ENCODE assay signal across 1 cellular context in genomic region chr16:8173111-8173644, GRCh38.
TF ChIP-seq lines count a peak whose summit lies in the region.

No MANE protein-coding gene starts in this region.

TF ChIP-seq in HepG2, 621 proteins besides CTCF, POLR2A, EP300 and RAD21 (continued from another document and continues in another):
- no peak for TF ChIP-seq ZNF737 (CRISPR knock-in tag; IDR thresholded peaks at IDR 0.05; ENCODE audit: borderline replicate concordance)
- TF ChIP-seq, protein P1, sequence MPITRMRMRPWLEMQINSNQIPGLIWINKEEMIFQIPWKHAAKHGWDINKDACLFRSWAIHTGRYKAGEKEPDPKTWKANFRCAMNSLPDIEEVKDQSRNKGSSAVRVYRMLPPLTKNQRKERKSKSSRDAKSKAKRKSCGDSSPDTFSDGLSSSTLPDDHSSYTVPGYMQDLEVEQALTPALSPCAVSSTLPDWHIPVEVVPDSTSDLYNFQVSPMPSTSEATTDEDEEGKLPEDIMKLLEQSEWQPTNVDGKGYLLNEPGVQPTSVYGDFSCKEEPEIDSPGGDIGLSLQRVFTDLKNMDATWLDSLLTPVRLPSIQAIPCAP (CRISPR knock-in tag; IDR thresholded peaks at IDR 0.05; ENCODE audit: low read depth): no peak
- TF ChIP-seq, protein P2, sequence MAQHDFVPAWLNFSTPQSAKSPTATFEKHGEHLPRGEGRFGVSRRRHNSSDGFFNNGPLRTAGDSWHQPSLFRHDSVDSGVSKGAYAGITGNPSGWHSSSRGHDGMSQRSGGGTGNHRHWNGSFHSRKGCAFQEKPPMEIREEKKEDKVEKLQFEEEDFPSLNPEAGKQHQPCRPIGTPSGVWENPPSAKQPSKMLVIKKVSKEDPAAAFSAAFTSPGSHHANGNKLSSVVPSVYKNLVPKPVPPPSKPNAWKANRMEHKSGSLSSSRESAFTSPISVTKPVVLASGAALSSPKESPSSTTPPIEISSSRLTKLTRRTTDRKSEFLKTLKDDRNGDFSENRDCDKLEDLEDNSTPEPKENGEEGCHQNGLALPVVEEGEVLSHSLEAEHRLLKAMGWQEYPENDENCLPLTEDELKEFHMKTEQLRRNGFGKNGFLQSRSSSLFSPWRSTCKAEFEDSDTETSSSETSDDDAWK (CRISPR knock-in tag; IDR thresholded peaks at IDR 0.05): no peak
- no peak for TF ChIP-seq ZNF839 (CRISPR knock-in tag; IDR thresholded peaks at IDR 0.05; ENCODE audit: borderline replicate concordance)
- TF ChIP-seq MYPOP (CRISPR knock-in tag; IDR thresholded peaks at IDR 0.05): no peak
- TF ChIP-seq FOSL2 (CRISPR knock-in tag; IDR thresholded peaks at IDR 0.05): peak; percentile 93
- TF ChIP-seq ZNF264 (CRISPR knock-in tag; IDR thresholded peaks at IDR 0.05): no peak
- TF ChIP-seq, protein P3, sequence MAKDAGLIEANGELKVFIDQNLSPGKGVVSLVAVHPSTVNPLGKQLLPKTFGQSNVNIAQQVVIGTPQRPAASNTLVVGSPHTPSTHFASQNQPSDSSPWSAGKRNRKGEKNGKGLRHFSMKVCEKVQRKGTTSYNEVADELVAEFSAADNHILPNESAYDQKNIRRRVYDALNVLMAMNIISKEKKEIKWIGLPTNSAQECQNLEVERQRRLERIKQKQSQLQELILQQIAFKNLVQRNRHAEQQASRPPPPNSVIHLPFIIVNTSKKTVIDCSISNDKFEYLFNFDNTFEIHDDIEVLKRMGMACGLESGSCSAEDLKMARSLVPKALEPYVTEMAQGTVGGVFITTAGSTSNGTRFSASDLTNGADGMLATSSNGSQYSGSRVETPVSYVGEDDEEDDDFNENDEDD (CRISPR knock-in tag; IDR thresholded peaks at IDR 0.05; ENCODE audit: borderline replicate concordance): peak; percentile 45; the same call in 1 of the 2 replicates
- TF ChIP-seq, protein P4, sequence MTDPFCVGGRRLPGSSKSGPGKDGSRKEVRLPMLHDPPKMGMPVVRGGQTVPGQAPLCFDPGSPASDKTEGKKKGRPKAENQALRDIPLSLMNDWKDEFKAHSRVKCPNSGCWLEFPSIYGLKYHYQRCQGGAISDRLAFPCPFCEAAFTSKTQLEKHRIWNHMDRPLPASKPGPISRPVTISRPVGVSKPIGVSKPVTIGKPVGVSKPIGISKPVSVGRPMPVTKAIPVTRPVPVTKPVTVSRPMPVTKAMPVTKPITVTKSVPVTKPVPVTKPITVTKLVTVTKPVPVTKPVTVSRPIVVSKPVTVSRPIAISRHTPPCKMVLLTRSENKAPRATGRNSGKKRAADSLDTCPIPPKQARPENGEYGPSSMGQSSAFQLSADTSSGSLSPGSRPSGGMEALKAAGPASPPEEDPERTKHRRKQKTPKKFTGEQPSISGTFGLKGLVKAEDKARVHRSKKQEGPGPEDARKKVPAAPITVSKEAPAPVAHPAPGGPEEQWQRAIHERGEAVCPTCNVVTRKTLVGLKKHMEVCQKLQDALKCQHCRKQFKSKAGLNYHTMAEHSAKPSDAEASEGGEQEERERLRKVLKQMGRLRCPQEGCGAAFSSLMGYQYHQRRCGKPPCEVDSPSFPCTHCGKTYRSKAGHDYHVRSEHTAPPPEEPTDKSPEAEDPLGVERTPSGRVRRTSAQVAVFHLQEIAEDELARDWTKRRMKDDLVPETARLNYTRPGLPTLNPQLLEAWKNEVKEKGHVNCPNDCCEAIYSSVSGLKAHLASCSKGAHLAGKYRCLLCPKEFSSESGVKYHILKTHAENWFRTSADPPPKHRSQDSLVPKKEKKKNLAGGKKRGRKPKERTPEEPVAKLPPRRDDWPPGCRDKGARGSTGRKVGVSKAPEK (CRISPR knock-in tag; IDR thresholded peaks at IDR 0.05; ENCODE audit: borderline replicate concordance): peak; percentile 63; the same call in 1 of the 2 replicates
- no peak for TF ChIP-seq ZNF33A (CRISPR knock-in tag; IDR thresholded peaks at IDR 0.05; ENCODE audit: borderline replicate concordance)
- TF ChIP-seq ZBTB10 (CRISPR knock-in tag; IDR thresholded peaks at IDR 0.05; ENCODE audit: borderline replicate concordance): no peak
- TF ChIP-seq TBX2 (CRISPR knock-in tag; IDR thresholded peaks at IDR 0.05; ENCODE audit: borderline replicate concordance): no peak
- 0 out of 2 replicates have a peak, but pooled peaks have one; percentile 44 for TF ChIP-seq KLF11 (CRISPR knock-in tag; IDR thresholded peaks at IDR 0.05)
- no peak for TF ChIP-seq ZBTB42 (CRISPR knock-in tag; IDR thresholded peaks at IDR 0.05)
- TF ChIP-seq SRSF9 (IDR thresholded peaks at IDR 0.05; ENCODE audit: borderline replicate concordance, insufficient read depth, low read depth, low read length, poor library complexity, severe bottlenecking): no peak
- TF ChIP-seq ZNF331 (CRISPR knock-in tag; IDR thresholded peaks at IDR 0.05): peak; percentile 80
- TF ChIP-seq ZNF501 (CRISPR knock-in tag; IDR thresholded peaks at IDR 0.05): peak; percentile 55; the same call in 1 of the 2 replicates
- 0 out of 2 replicates have a peak, but pooled peaks have one; percentile 60 for TF ChIP-seq ZFP37 (CRISPR knock-in tag; IDR thresholded peaks at IDR 0.05; ENCODE audit: borderline replicate concordance)
- no peak for TF ChIP-seq PRMT3 (CRISPR knock-in tag; IDR thresholded peaks at IDR 0.05; ENCODE audit: borderline replicate concordance, low read depth)
- TF ChIP-seq, protein P5, sequence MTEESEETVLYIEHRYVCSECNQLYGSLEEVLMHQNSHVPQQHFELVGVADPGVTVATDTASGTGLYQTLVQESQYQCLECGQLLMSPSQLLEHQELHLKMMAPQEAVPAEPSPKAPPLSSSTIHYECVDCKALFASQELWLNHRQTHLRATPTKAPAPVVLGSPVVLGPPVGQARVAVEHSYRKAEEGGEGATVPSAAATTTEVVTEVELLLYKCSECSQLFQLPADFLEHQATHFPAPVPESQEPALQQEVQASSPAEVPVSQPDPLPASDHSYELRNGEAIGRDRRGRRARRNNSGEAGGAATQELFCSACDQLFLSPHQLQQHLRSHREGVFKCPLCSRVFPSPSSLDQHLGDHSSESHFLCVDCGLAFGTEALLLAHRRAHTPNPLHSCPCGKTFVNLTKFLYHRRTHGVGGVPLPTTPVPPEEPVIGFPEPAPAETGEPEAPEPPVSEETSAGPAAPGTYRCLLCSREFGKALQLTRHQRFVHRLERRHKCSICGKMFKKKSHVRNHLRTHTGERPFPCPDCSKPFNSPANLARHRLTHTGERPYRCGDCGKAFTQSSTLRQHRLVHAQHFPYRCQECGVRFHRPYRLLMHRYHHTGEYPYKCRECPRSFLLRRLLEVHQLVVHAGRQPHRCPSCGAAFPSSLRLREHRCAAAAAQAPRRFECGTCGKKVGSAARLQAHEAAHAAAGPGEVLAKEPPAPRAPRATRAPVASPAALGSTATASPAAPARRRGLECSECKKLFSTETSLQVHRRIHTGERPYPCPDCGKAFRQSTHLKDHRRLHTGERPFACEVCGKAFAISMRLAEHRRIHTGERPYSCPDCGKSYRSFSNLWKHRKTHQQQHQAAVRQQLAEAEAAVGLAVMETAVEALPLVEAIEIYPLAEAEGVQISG (CRISPR knock-in tag; IDR thresholded peaks at IDR 0.05): peak; percentile 72
- TF ChIP-seq KLF15 (CRISPR knock-in tag; IDR thresholded peaks at IDR 0.05; ENCODE audit: borderline replicate concordance): no peak
- peak; percentile 99 for TF ChIP-seq XRCC5 (optimal IDR thresholded peaks at IDR 0.05; ENCODE audit: low read length)
- peak; percentile 78; the same call in 1 of the 2 replicates for TF ChIP-seq HOMEZ (CRISPR knock-in tag; IDR thresholded peaks at IDR 0.05; ENCODE audit: low read depth)
- TF ChIP-seq ZNF138 (CRISPR knock-in tag; IDR thresholded peaks at IDR 0.05; ENCODE audit: low read depth): no peak
- TF ChIP-seq HMGA1 (CRISPR knock-in tag; conservative IDR thresholded peaks at IDR 0.05): 0 out of 2 replicates have a peak, but pooled peaks have one; percentile 23
- no peak for TF ChIP-seq GMEB1 (CRISPR knock-in tag; IDR thresholded peaks at IDR 0.05; ENCODE audit: borderline replicate concordance)
- TF ChIP-seq SOX6 (IDR thresholded peaks at IDR 0.05): no peak
- peak; percentile 72 for TF ChIP-seq SOX6 (CRISPR knock-in tag; IDR thresholded peaks at IDR 0.05)
- no peak for TF ChIP-seq ZNF891 (CRISPR knock-in tag; IDR thresholded peaks at IDR 0.05)
- no peak for TF ChIP-seq IRF9 (CRISPR knock-in tag; IDR thresholded peaks at IDR 0.05; ENCODE audit: borderline replicate concordance)
- TF ChIP-seq, protein P6, sequence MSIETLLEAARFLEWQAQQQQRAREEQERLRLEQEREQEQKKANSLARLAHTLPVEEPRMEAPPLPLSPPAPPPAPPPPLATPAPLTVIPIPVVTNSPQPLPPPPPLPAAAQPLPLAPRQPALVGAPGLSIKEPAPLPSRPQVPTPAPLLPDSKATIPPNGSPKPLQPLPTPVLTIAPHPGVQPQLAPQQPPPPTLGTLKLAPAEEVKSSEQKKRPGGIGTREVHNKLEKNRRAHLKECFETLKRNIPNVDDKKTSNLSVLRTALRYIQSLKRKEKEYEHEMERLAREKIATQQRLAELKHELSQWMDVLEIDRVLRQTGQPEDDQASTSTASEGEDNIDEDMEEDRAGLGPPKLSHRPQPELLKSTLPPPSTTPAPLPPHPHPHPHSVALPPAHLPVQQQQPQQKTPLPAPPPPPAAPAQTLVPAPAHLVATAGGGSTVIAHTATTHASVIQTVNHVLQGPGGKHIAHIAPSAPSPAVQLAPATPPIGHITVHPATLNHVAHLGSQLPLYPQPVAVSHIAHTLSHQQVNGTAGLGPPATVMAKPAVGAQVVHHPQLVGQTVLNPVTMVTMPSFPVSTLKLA (IDR thresholded peaks at IDR 0.05): no peak
- peak; percentile 53; the same call in 1 of the 2 replicates for TF ChIP-seq ZNF317 (CRISPR knock-in tag; IDR thresholded peaks at IDR 0.05)
- TF ChIP-seq DRAP1 (CRISPR knock-in tag; IDR thresholded peaks at IDR 0.05): 0 out of 2 replicates have a peak, but pooled peaks have one; percentile 15
- no peak; the same call in 1 of the 2 replicates for TF ChIP-seq ZNF788 (CRISPR knock-in tag; IDR thresholded peaks at IDR 0.05; ENCODE audit: borderline replicate concordance)
- TF ChIP-seq, protein P7, sequence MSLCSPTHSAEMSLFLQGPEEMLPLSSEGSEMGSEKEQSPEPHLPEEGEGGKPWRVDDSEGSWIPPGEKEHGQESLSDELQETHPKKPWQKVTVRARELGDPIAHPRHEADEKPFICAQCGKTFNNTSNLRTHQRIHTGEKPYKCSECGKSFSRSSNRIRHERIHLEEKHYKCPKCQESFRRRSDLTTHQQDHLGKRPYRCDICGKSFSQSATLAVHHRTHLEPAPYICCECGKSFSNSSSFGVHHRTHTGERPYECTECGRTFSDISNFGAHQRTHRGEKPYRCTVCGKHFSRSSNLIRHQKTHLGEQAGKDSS (CRISPR knock-in tag; IDR thresholded peaks at IDR 0.05; ENCODE audit: borderline replicate concordance, low read depth): peak; percentile 75; the same call in 1 of the 2 replicates
- TF ChIP-seq FOXO1 (CRISPR knock-in tag; IDR thresholded peaks at IDR 0.05): peak; percentile 66; the same call in 1 of the 2 replicates
- TF ChIP-seq HOXA9 (CRISPR knock-in tag; IDR thresholded peaks at IDR 0.05; ENCODE audit: borderline replicate concordance): no peak
